In the genomic region with DNA sequence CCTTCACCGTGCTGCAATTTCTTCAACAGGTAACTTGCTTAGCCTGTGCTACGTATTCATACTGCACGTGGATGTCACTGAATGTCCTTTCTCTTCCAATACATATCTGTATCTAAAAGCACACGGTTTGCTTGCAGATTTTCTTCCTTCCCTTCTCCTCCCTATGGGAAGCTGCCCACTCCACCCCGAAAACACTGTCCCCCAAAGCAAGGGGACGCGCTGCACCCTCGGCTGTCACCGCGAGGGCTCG, we compare ENCODE assay signal across 8 cellular contexts. TPM values are rescaled to one million over a fixed set of nuclear protein-coding genes. Genes with fewer than 3 reads are reported as not detected.
A peak's percentile ranks its signal among the peaks of the same experiment; 100 is the strongest.
DNase-seq lines count a peak whose midpoint lies in the region; ATAC-seq and TF ChIP-seq lines count a peak whose summit lies in the region.

No MANE protein-coding gene starts in this region.

- H3K4me1 Mint-ChIP-seq in H9 (peaks cover 0 to 10% of the 10 kb centered on the region in 2 experiments), activated B cell treated with CpG ODN at 0.5 μM for 24 hours (peaks cover 31% of the 10 kb centered on the region)

- H3K36me3 ChIP-seq in MM.1S (replicated peaks; ENCODE audit: insufficient read depth, low read length) (no peaks in the 10 kb centered on the region), left ventricle myocardium inferior (no peaks in the 10 kb centered on the region), skeletal muscle satellite cell (ENCODE audit: insufficient read depth, low read length) (no peaks in the 10 kb centered on the region)

- H3K27ac Mint-ChIP-seq in H9 (no peak overlapping the region), activated B cell treated with CpG ODN at 0.5 μM for 24 hours (peak overlapping the region; percentile 79)

- H3K9ac ChIP-seq in H9 (ENCODE audit: extremely low read depth, insufficient read length, low read length) (peak overlapping the region; percentile 52), MM.1S (ENCODE audit: low read length) (peak overlapping the region; percentile 95), skeletal muscle satellite cell (ENCODE audit: low read depth, low read length) (peak overlapping the region; percentile 96)

- no peak overlapping the region for H3K4ac ChIP-seq in H9 (ENCODE audit: low read depth, low read length)

- CTCF ChIA-PET in activated B cell treated with CpG ODN at 0.5 μM for 24 hours (lab: Charles Lee), result no interaction called here

- H3K4me3 Mint-ChIP-seq in H9 (peak overlapping the region; percentile 76 to 89), activated B cell treated with CpG ODN at 0.5 μM for 24 hours (peak overlapping the region; percentile 90)

- no peak overlapping the region for H2BK120ac ChIP-seq in H9 (ENCODE audit: low read depth, low read length, poor library complexity, severe bottlenecking)

- peak; percentile 19 for DNase-seq in NCI-H524 treated with DMSO at 0.1 percent for 48 hours (lab: John Stamatoyannopoulos, UW)
- DNase-seq in NCI-H524 (lab: John Stamatoyannopoulos, UW), result no peak
- no peak for DNase-seq in H9
- DNase-seq in MM.1S, result no peak
- DNase-seq in activated B cell treated with CpG ODN at 0.5 μM for 24 hours, result no peak
- no peak for DNase-seq in left ventricle myocardium inferior
- no peak for DNase-seq in GM19238 (ENCODE audit: insufficient read length, low spot score)

- H3K4me3 ChIP-seq in MM.1S (ENCODE audit: low read length) (peak overlapping the region; percentile 88), left ventricle myocardium inferior (peak overlapping the region; percentile 97), skeletal muscle satellite cell (ENCODE audit: low read length) (peak overlapping the region; percentile 85)

- no peak overlapping the region for H2BK15ac ChIP-seq in H9 (ENCODE audit: low read depth, low read length)

- H3K79me2 ChIP-seq in H9 (ENCODE audit: insufficient read depth, low read length) (no peaks in the 10 kb centered on the region), MM.1S (ENCODE audit: low read length) (peaks cover 37% of the 10 kb centered on the region)

- intact Hi-C loops in activated B cell treated with CpG ODN at 0.5 μM for 24 hours (cut with micrococcal nuclease), result loop anchor here (1.0 to 10.0 kb wide), 4 partner anchors 16 to 586 kb away; no protein-coding TSS in a partner anchor
- intact Hi-C loops in left ventricle myocardium inferior (cut with micrococcal nuclease), result no loop called here

- H4K20me1 ChIP-seq in H9 (ENCODE audit: control insufficient read depth, insufficient read depth, insufficient read length) (no peaks in the 10 kb centered on the region), MM.1S (ENCODE audit: insufficient read depth, low read length) (no peaks in the 10 kb centered on the region)

- H2BK5ac ChIP-seq in H9 (ENCODE audit: insufficient read length, low read length), result no peak overlapping the region

- no peak overlapping the region for H3K56ac ChIP-seq in H9 (ENCODE audit: insufficient read length, low read depth, low read length)

- no peak overlapping the region for H3T11ph ChIP-seq in H9 (ENCODE audit: low read length)

- H3K9me2 ChIP-seq in MM.1S (replicated peaks; ENCODE audit: insufficient read depth, low read length), result no peaks in the 10 kb centered on the region

- no CpG with 5 or more reads among the region's 11 CpGs for WGBS in H9 (ENCODE audit: extremely low coverage, insufficient read length, low lambda C conversion rate)

- H2AFZ ChIP-seq in H9 (ENCODE audit: low read length) (no peak overlapping the region), MM.1S (ENCODE audit: low read length) (peak overlapping the region; percentile 81)

- no peak overlapping the region for H2BK20ac ChIP-seq in H9 (ENCODE audit: low read depth, low read length, poor library complexity, severe bottlenecking)

- H4K91ac ChIP-seq in H9 (ENCODE audit: insufficient read length, low read depth, low read length), result no peak overlapping the region

- no peak overlapping the region for H3K23ac ChIP-seq in H9 (ENCODE audit: insufficient read length, low read depth, low read length)

- H3K27me3 Mint-ChIP-seq in H9 (ENCODE audit: low read depth) (no peaks in the 10 kb centered on the region; the same call in 1 of the 2 replicates), activated B cell treated with CpG ODN at 0.5 μM for 24 hours (no peaks in the 10 kb centered on the region)

- no peak overlapping the region for H2BK12ac ChIP-seq in H9 (ENCODE audit: insufficient read length, low read depth, low read length)

- no peaks in the 10 kb centered on the region for H3K4me1 ChIP-seq in H9 (ENCODE audit: insufficient read depth, low read length)
- peaks cover 22% of the 10 kb centered on the region for H3K4me1 ChIP-seq in MM.1S (ENCODE audit: low read length)
- H3K4me1 ChIP-seq in left ventricle myocardium inferior, result peaks cover 69% of the 10 kb centered on the region
- H3K4me1 ChIP-seq in skeletal muscle satellite cell (ENCODE audit: control insufficient read depth, insufficient read depth, low read length), result peaks cover 28% of the 10 kb centered on the region

- H3K79me1 ChIP-seq in H9 (ENCODE audit: insufficient read depth, low read depth, low read length, poor library complexity, severe bottlenecking), result no peaks in the 10 kb centered on the region

- TF ChIP-seq CTCF in H9 (conservative IDR thresholded peaks at IDR 0.05) (no peak), MM.1S (IDR thresholded peaks at IDR 0.05; ENCODE audit: low read length) (peak; percentile 11; the same call in 1 of the 2 replicates), activated B cell treated with CpG ODN at 0.5 μM for 24 hours (IDR thresholded peaks at IDR 0.05) (no peak), left ventricle myocardium inferior (IDR thresholded peaks at IDR 0.05; ENCODE audit: borderline replicate concordance) (no peak)

- H3F3A ChIP-seq in MM.1S (ENCODE audit: insufficient read depth, low read length), result peaks cover 17% of the 10 kb centered on the region; the same call in 1 of the 2 replicates

- H3K9me3 Mint-ChIP-seq in H9, result no peaks in the 10 kb centered on the region; a peak in 1 of 5 replicates
- H3K9me3 Mint-ChIP-seq in activated B cell treated with CpG ODN at 0.5 μM for 24 hours, result no peaks in the 10 kb centered on the region

- H3K18ac ChIP-seq in H9 (ENCODE audit: insufficient read length, low read depth, low read length), result no peak overlapping the region

- no peak overlapping the region for H3K14ac ChIP-seq in H9 (ENCODE audit: insufficient read depth, low read length)

- no peak overlapping the region for H2AK5ac ChIP-seq in H9 (ENCODE audit: insufficient read length, low read length)

- H3K9me3 ChIP-seq in H9 (ENCODE audit: control insufficient read depth, low read depth, low read length) (no peaks in the 10 kb centered on the region), MM.1S (replicated peaks; ENCODE audit: insufficient read depth, low read length) (no peaks in the 10 kb centered on the region), left ventricle myocardium inferior (replicated peaks) (no peaks in the 10 kb centered on the region), skeletal muscle satellite cell (replicated peaks; ENCODE audit: low read length) (no peaks in the 10 kb centered on the region)

- H3K27me3 ChIP-seq in H9 (ENCODE audit: insufficient read depth, low read length) (no peaks in the 10 kb centered on the region), MM.1S (replicated peaks; ENCODE audit: insufficient read depth, low read length) (no peaks in the 10 kb centered on the region), left ventricle myocardium inferior (ENCODE audit: low read depth) (no peaks in the 10 kb centered on the region), skeletal muscle satellite cell (ENCODE audit: control insufficient read depth, insufficient read depth, low read length) (no peaks in the 10 kb centered on the region)

- H3K36me3 Mint-ChIP-seq in H9 (ENCODE audit: insufficient read depth in 1 of 3, low read depth in 3 of 3) (no peaks in the 10 kb centered on the region), activated B cell treated with CpG ODN at 0.5 μM for 24 hours (ENCODE audit: low read depth) (peaks cover 9% of the 10 kb centered on the region)

- no peak overlapping the region for H4K5ac ChIP-seq in H9 (ENCODE audit: insufficient read length, low read depth, low read length)

- H4K8ac ChIP-seq in H9 (replicated peaks; ENCODE audit: insufficient read length, low read depth, low read length), result no peak overlapping the region

- POLR2A ChIA-PET in activated B cell treated with CpG ODN at 0.5 μM for 24 hours (lab: Charles Lee), result interaction anchor here (1.4 kb wide), 1 partner anchor 25 kb away, joined by 4 read pairs; no protein-coding TSS in a partner anchor

- no peak overlapping the region for H3K27ac ChIP-seq in H9 (ENCODE audit: insufficient read length, low read depth, low read length)
- H3K27ac ChIP-seq in MM.1S (ENCODE audit: low read length), result peak overlapping the region; percentile 89
- H3K27ac ChIP-seq in left ventricle myocardium inferior (replicated peaks), result peak overlapping the region; percentile 100

- H3K4me2 ChIP-seq in H9 (ENCODE audit: insufficient read depth, insufficient read length, low read length) (peak overlapping the region; percentile 95), MM.1S (ENCODE audit: low read depth, low read length) (peak overlapping the region; percentile 79), skeletal muscle satellite cell (ENCODE audit: low read length) (peak overlapping the region; percentile 94)

- peak; percentile 7 for ATAC-seq in activated B cell treated with CpG ODN at 0.5 μM for 24 hours (ENCODE audit: low read depth)

- H3K23me2 ChIP-seq in H9 (ENCODE audit: insufficient read length, low read depth, low read length, poor library complexity, severe bottlenecking), result peaks cover 3% of the 10 kb centered on the region

RNA-seq across cellular contexts. Expression of gene TMX4, which starts 0.7 kb away (rescaled TPM):
- total RNA-seq in H9 (2021) (11.7 and 14.9 TPM in 2 replicates), activated B cell treated with CpG ODN at 0.5 μM for 24 hours (19.4 and 24.8 TPM in 2 replicates), left ventricle myocardium inferior (121 TPM)
- total RNA-seq in skeletal muscle satellite cell (2012; rRNA removed), result 23.1 and 23.6 TPM in 2 replicates
